ENCODE assay signal across 8 cellular contexts in genomic region chr3:182683335-182684257, GRCh38.
DNase-seq lines count a peak whose midpoint lies in the region; FAIRE-seq and TF ChIP-seq lines count a peak whose summit lies in the region.

No MANE protein-coding gene starts in this region.

- peaks cover 6% of the 10 kb centered on the region for H3K4me1 Mint-ChIP-seq in glutamatergic neuron (ENCODE audit: low read depth, unreplicated experiment)

- peak; percentile 95 for FAIRE-seq in G401.6 (lab: Jason Lieb, UNC)

- peak overlapping the region; percentile 77 for H3K4me3 Mint-ChIP-seq in glutamatergic neuron (ENCODE audit: unreplicated experiment)

- H3K36me3 ChIP-seq in ovary (no peaks in the 10 kb centered on the region), vagina (no peaks in the 10 kb centered on the region)

- 5 to 6% (median 5%) methylated on average over 8 of the region's 8 CpGs for WGBS in ovary, 3 donors

- no peak overlapping the region for H3K27ac Mint-ChIP-seq in glutamatergic neuron (ENCODE audit: unreplicated experiment)

- H3K27me3 Mint-ChIP-seq in glutamatergic neuron (ENCODE audit: unreplicated experiment) = no peaks in the 10 kb centered on the region

- H3K27me3 ChIP-seq in ovary = no peaks in the 10 kb centered on the region
- H3K27me3 ChIP-seq in vagina = no peaks in the 10 kb centered on the region

- TF ChIP-seq POLR2A in ovary (IDR thresholded peaks at IDR 0.05) (no peak), vagina (IDR thresholded peaks at IDR 0.05) (no peak)

- no peak for TF ChIP-seq EP300 in ovary (IDR thresholded peaks at IDR 0.05)

- DNase-seq in H4 (ENCODE audit: low spot score) = peak; percentile 71
- DNase-seq in LNCaP clone FGC (ENCODE audit: low read depth) = peak; percentile 41
- DNase-seq in SHP77 treated with DMSO at 0.1 percent for 48 hours (lab: John Stamatoyannopoulos, UW) = peak; percentile 66
- peak; percentile 57 for DNase-seq in activated naive CD4-positive, alpha-beta T cell treated with anti-CD3 and anti-CD28 coated beads, Interleukin-2, amount 50 U/mL, for 16 hours
- DNase-seq in glutamatergic neuron = peak; percentile 72
- peak; percentile 29 to 59 (median 50) for DNase-seq in ovary
- DNase-seq in vagina (ENCODE audit: extremely low spot score in 2 of 2) = no peak

- TF ChIP-seq CTCF in LNCaP clone FGC (IDR thresholded peaks at IDR 0.05; ENCODE audit: control insufficient read depth, extremely low read depth, insufficient read depth) (peak; percentile 94), glutamatergic neuron (IDR thresholded peaks at IDR 0.05; ENCODE audit: partially characterized antibody, unreplicated experiment) (peak; percentile 78), ovary (IDR thresholded peaks at IDR 0.05) (peak; percentile 47 to 66 (median 61)), vagina (IDR thresholded peaks at IDR 0.05) (peak; percentile 21 to 78 (median 78))

- H3K4me1 ChIP-seq in ovary (ENCODE audit: insufficient read depth) = peaks cover 5% of the 10 kb centered on the region
- peaks cover 16% of the 10 kb centered on the region for H3K4me1 ChIP-seq in vagina

- no peak overlapping the region for H3K27ac ChIP-seq in ovary
- H3K27ac ChIP-seq in vagina = no peak overlapping the region

- no peaks in the 10 kb centered on the region for H3K9me3 ChIP-seq in ovary
- no peaks in the 10 kb centered on the region for H3K9me3 ChIP-seq in vagina

- intact Hi-C loops in ovary (cut with DNase I) = loop anchor here in 1 of 4 donors (10.0 kb wide), 1 partner anchor 979 kb away; no protein-coding TSS in a partner anchor
- intact Hi-C loops in vagina (cut with DNase I) = loop anchor here (5.0 kb wide), 1 partner anchor 971 kb away; the partner anchor contains the start of gene SOX2

- no peaks in the 10 kb centered on the region for H3K36me3 Mint-ChIP-seq in glutamatergic neuron (ENCODE audit: unreplicated experiment)

- no peak overlapping the region for H3K4me3 ChIP-seq in LNCaP clone FGC (ENCODE audit: low read depth, low read length)
- H3K4me3 ChIP-seq in ovary = peak overlapping the region; percentile 47
- peak overlapping the region; percentile 55 to 61 for H3K4me3 ChIP-seq in vagina

- no peaks in the 10 kb centered on the region for H3K9me3 Mint-ChIP-seq in glutamatergic neuron (ENCODE audit: unreplicated experiment)

Comparison
In these comparisons a context has a peak if more than half of its experiments do, and no peak if none do; other contexts are left out.
1. DNase-seq: peak in H4 (single experiment), LNCaP clone FGC (single experiment), SHP77 treated with DMSO at 0.1 percent for 48 hours (single experiment), activated naive CD4-positive, alpha-beta T cell treated with anti-CD3 and anti-CD28 coated beads, Interleukin-2, amount 50 U/mL, for 16 hours (single experiment), glutamatergic neuron (single experiment) and ovary (5 of 5); none in vagina (0 of 2).
2. Peak in every context shown above with its lines, with median percentiles within 50 percentile points of each other: CTCF ChIP-seq.